In genomic region chr15:96325579-96326331, GRCh38 we compare ENCODE assay signal across 11 cellular contexts. TPM values are rescaled to one million over a fixed set of nuclear protein-coding genes. Genes with fewer than 3 reads are reported as not detected.
DNase-seq lines count a peak whose midpoint lies in the region; ATAC-seq and TF ChIP-seq lines count a peak whose summit lies in the region.
"Had no signal": no experiment of that assay in that cellular context is flagged by ENCODE, and none has a peak within 500 bp of the region (broad histone marks: within the 10 kb centered on the region; RNA-seq: fewer than 3 reads in every experiment).

No MANE protein-coding gene starts in this region.

- H3K4me3 Mint-ChIP-seq in stimulated activated effector memory CD8-positive, alpha-beta T cell treated with anti-CD3 and anti-CD28 coated beads, Interleukin-12 subunit alpha, Interleukin-12 subunit beta, amount 100 ng/mL, for 72 hours, result no peak overlapping the region
- H3K4me3 Mint-ChIP-seq: activated CD8-positive, alpha-beta T cell treated with anti-CD3 and anti-CD28 coated beads for 36 hours had no signal

- H3K4me1 ChIP-seq in HEK293 (ENCODE audit: control insufficient read depth, insufficient read depth, low read length) (peaks cover 11% of the 10 kb centered on the region), iPS-20b (ENCODE audit: insufficient read depth, low read length) (peaks cover 25% of the 10 kb centered on the region; the same call in 1 of the 2 replicates), stomach (peaks cover 16 to 53% (median 35%) of the 10 kb centered on the region in 4 donors)

- no peak for ATAC-seq in HG02973 (IDR thresholded peaks at IDR 0.05; ENCODE audit: unreplicated experiment)
- ATAC-seq in GM18498 (IDR thresholded peaks at IDR 0.05; ENCODE audit: unreplicated experiment), result no peak
- no peak for ATAC-seq in stimulated activated effector memory CD8-positive, alpha-beta T cell treated with anti-CD3 and anti-CD28 coated beads, Interleukin-12 subunit alpha, Interleukin-12 subunit beta, amount 100 ng/mL, for 72 hours
- ATAC-seq: activated CD8-positive, alpha-beta T cell treated with anti-CD3 and anti-CD28 coated beads for 36 hours; stimulated activated naive CD8-positive, alpha-beta T cell treated with anti-CD3 and anti-CD28 coated beads, Interleukin-15, amount 100 ng/mL, for 72 hours had no signal

- H3K27ac Mint-ChIP-seq in stimulated activated effector memory CD8-positive, alpha-beta T cell treated with anti-CD3 and anti-CD28 coated beads, Interleukin-12 subunit alpha, Interleukin-12 subunit beta, amount 100 ng/mL, for 72 hours, result no peak overlapping the region
- H3K27ac Mint-ChIP-seq: activated CD8-positive, alpha-beta T cell treated with anti-CD3 and anti-CD28 coated beads for 36 hours had no signal

- no peaks in the 10 kb centered on the region for H3K9me3 Mint-ChIP-seq in stimulated activated effector memory CD8-positive, alpha-beta T cell treated with anti-CD3 and anti-CD28 coated beads, Interleukin-12 subunit alpha, Interleukin-12 subunit beta, amount 100 ng/mL, for 72 hours
- H3K9me3 Mint-ChIP-seq: activated CD8-positive, alpha-beta T cell treated with anti-CD3 and anti-CD28 coated beads for 36 hours; stimulated activated naive CD8-positive, alpha-beta T cell treated with anti-CD3 and anti-CD28 coated beads, Interleukin-15, amount 100 ng/mL, for 72 hours had no signal

- H3K27me3 ChIP-seq in iPS-20b (ENCODE audit: insufficient read depth, low read length) (peaks cover 97% of the 10 kb centered on the region), stomach (peaks cover 0 to 64% (median 13%) of the 10 kb centered on the region in 3 donors)

- H3K36me3 Mint-ChIP-seq in stimulated activated effector memory CD8-positive, alpha-beta T cell treated with anti-CD3 and anti-CD28 coated beads, Interleukin-12 subunit alpha, Interleukin-12 subunit beta, amount 100 ng/mL, for 72 hours, result peaks cover 13% of the 10 kb centered on the region

- CTCF ChIA-PET in HEK293 (lab: Yijun Ruan, JAX), result interaction anchor here (0.6 to 2.3 kb wide), 6 partner anchors 10 to 436 kb away, joined by 3 to 13 read pairs (median 6); no protein-coding TSS in a partner anchor

- H3K9me3 ChIP-seq in HEK293 (ENCODE audit: control insufficient read depth, insufficient read depth, low read depth, low read length), result no peaks in the 10 kb centered on the region
- no peaks in the 10 kb centered on the region; the same call in 1 of the 2 replicates for H3K9me3 ChIP-seq in iPS-20b (ENCODE audit: insufficient read depth, low read depth, low read length)
- H3K9me3 ChIP-seq in stomach, result no peaks in the 10 kb centered on the region

- H3K4me3 ChIP-seq in HEK293 (ENCODE audit: low read depth, low read length) (peak overlapping the region; percentile 60), iPS-20b (ENCODE audit: low read length) (peak overlapping the region; percentile 52), stomach (peak overlapping the region; percentile 57 to 89 (median 72))

- H3K4me1 Mint-ChIP-seq in stimulated activated effector memory CD8-positive, alpha-beta T cell treated with anti-CD3 and anti-CD28 coated beads, Interleukin-12 subunit alpha, Interleukin-12 subunit beta, amount 100 ng/mL, for 72 hours, result peaks cover 18% of the 10 kb centered on the region

- TF ChIP-seq CTCF in HEK293 (tag by site-specific recombination; IDR thresholded peaks at IDR 0.05) (no peak), stomach (IDR thresholded peaks at IDR 0.05) (no peak)

- H3K36me3 ChIP-seq in HEK293 (ENCODE audit: control insufficient read depth in 2 of 2, insufficient read depth in 1 of 2, low read length in 2 of 2) (no peaks in the 10 kb centered on the region), iPS-20b (ENCODE audit: insufficient read depth, low read depth, low read length) (no peaks in the 10 kb centered on the region), stomach (no peaks in the 10 kb centered on the region)

- 3 to 7% (median 5%) methylated on average over 17 of the region's 17 CpGs for WGBS in stomach, 5 donors

- DNase-seq in stomach, result no peak
- no peak for DNase-seq in Ammon's horn (ENCODE audit: low spot score)
- DNase-seq in stimulated activated effector memory CD8-positive, alpha-beta T cell treated with anti-CD3 and anti-CD28 coated beads, Interleukin-12 subunit alpha, Interleukin-12 subunit beta, amount 100 ng/mL, for 72 hours (ENCODE audit: low spot score in 2 of 2), result no peak
- DNase-seq: activated CD8-positive, alpha-beta T cell treated with anti-CD3 and anti-CD28 coated beads for 36 hours; NCI-H1092 treated with DMSO at 0.1 percent for 48 hours; stimulated activated naive CD8-positive, alpha-beta T cell treated with anti-CD3 and anti-CD28 coated beads, Interleukin-15, amount 100 ng/mL, for 72 hours had no signal

- TF ChIP-seq POLR2A in stomach (IDR thresholded peaks at IDR 0.05), result no peak

- no peak for TF ChIP-seq EP300 in stomach (IDR thresholded peaks at IDR 0.05)

- POLR2A ChIA-PET in HEK293 (lab: Yijun Ruan, JAX), result interaction anchor here (0.6 to 2.8 kb wide), 2 partner anchors 10 to 52 kb away, joined by 3 to 24 read pairs; no protein-coding TSS in a partner anchor

- H3K9ac ChIP-seq in iPS-20b (ENCODE audit: low read depth, low read length), result no peak overlapping the region

- H3K27ac ChIP-seq in HEK293 (ENCODE audit: extremely low read depth, low read depth, low read length), result peak overlapping the region; percentile 90
- H3K27ac ChIP-seq in angular gyrus (ENCODE audit: low read depth, low read length), result peak overlapping the region; percentile 6
- H3K27ac ChIP-seq in iPS-20b (ENCODE audit: low read length), result no peak overlapping the region
- H3K27ac ChIP-seq in stomach, result peak overlapping the region; percentile 80 to 98 (median 96)

- intact Hi-C loops in stomach (cut with DNase I; ENCODE audit: low total_unique reads), result no loop called here

TF ChIP-seq in HEK293, 187 proteins besides CTCF, POLR2A, EP300 and RAD21 (continues in another document):
- no peak for TF ChIP-seq ZNF292 (tag by site-specific recombination; IDR thresholded peaks at IDR 0.05; ENCODE audit: borderline replicate concordance, low read depth)
- TF ChIP-seq ZNF362 (tag by site-specific recombination; IDR thresholded peaks at IDR 0.05), result peak; percentile 78; the same call in 1 of the 2 replicates
- TF ChIP-seq ZBTB11 (tag by site-specific recombination; conservative IDR thresholded peaks at IDR 0.05; ENCODE audit: low read depth), result 0 out of 2 replicates have a peak, but pooled peaks have one; percentile 9
- TF ChIP-seq IKZF3 (tag by site-specific recombination; IDR thresholded peaks at IDR 0.05), result peak; percentile 72
- peak; percentile 14; the same call in 1 of the 2 replicates for TF ChIP-seq PRDM6 (tag by site-specific recombination; IDR thresholded peaks at IDR 0.05)
- TF ChIP-seq ZNF580 (tag by site-specific recombination; IDR thresholded peaks at IDR 0.05), result no peak
- no peak for TF ChIP-seq ZNF133 (tag by site-specific recombination; IDR thresholded peaks at IDR 0.05)
- peak; percentile 10; the same call in 1 of the 2 replicates for TF ChIP-seq ZXDB (tag by site-specific recombination; IDR thresholded peaks at IDR 0.05)
- no peak for TF ChIP-seq ZNF140 (tag by site-specific recombination; IDR thresholded peaks at IDR 0.05)

RNA-seq across cellular contexts. Expression of gene NR2F2, which starts 4.7 kb away (rescaled TPM):
- 10 to 100 TPM; 36.8 to 96.2 (median 63.0) TPM for total RNA-seq in stomach
- 10 to 100 TPM; 30.9 to 47.4 (median 39.7) TPM for polyA plus RNA-seq in stomach
- total RNA-seq: activated CD8-positive, alpha-beta T cell treated with anti-CD3 and anti-CD28 coated beads for 36 hours had no signal
